ENCODE assay signal across 8 cellular contexts in the genomic region with DNA sequence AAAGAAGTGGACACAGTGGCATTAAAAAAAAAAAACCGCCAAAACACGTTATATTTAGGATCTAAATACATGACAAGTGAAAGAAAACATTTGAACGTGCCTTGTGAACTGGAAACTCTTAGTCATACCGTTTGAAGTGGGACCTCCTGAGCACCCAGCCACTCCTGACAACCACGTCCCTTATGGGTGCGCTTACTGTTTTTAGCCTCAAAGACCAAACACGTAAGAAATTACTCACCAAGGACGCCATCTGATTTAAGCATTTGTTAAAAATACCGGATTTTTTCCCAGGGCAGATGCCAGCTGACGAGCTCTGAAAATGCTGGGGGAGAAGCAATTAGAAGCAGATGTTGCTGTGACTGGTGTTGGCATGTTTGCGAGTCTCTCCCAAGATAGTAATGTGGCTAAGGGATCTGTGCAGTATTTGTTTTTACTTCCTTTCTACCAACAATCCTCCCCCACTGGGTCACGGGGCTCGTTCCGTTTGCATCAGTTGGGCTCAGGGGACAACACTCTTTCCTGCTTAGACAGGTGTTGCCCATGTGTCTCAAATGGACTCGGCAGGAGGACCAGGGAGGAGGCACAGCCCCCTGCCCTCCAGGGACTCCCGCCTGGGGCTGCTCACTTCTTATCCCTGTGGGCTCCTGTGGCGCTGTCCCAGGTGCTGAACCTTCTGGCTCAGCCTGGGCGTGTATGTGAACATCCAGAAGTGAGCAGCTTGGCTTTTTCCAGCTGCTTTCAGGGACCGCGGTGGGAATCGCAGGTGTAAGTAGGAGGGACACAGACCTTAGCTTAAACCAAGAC.
DNase-seq lines count a peak whose midpoint lies in the region; ATAC-seq and TF ChIP-seq lines count a peak whose summit lies in the region.

No MANE protein-coding gene starts in this region.

- H3K36me3 Mint-ChIP-seq in activated CD8-positive, alpha-beta T cell treated with anti-CD3 and anti-CD28 coated beads for 36 hours (ENCODE audit: low read depth), result peaks cover 8% of the 10 kb centered on the region

- DNase-seq in NK-92 treated with Interleukin-12 subunit alpha and Interleukin-12 subunit beta, amount 100 ng/mL, for 24 hours (lab: John Stamatoyannopoulos, UW), result peak; percentile 8
- DNase-seq in NK-92 (lab: John Stamatoyannopoulos, UW; ENCODE audit: unreplicated experiment), result no peak
- peak; percentile 96 for DNase-seq in NCI-H345 treated with DMSO at 0.1 percent for 48 hours (lab: John Stamatoyannopoulos, UW; ENCODE audit: unreplicated experiment)
- peak; percentile 82 for DNase-seq in activated CD8-positive, alpha-beta T cell treated with anti-CD3 and anti-CD28 coated beads for 36 hours
- peak; percentile 64 for DNase-seq in epidermal melanocyte (ENCODE audit: insufficient read length, low spot score)
- DNase-seq in occipital lobe (lab: John Stamatoyannopoulos, UW), result peak; percentile 52

- H3K9me3 Mint-ChIP-seq in activated CD8-positive, alpha-beta T cell treated with anti-CD3 and anti-CD28 coated beads for 36 hours, result no peaks in the 10 kb centered on the region

- H3K27me3 Mint-ChIP-seq in activated CD8-positive, alpha-beta T cell treated with anti-CD3 and anti-CD28 coated beads for 36 hours, result no peaks in the 10 kb centered on the region

- POLR2A ChIA-PET in activated CD8-positive, alpha-beta T cell treated with anti-CD3 and anti-CD28 coated beads for 36 hours (lab: Charles Lee), result no interaction called here

- CTCF ChIA-PET in activated CD8-positive, alpha-beta T cell treated with anti-CD3 and anti-CD28 coated beads for 36 hours (lab: Charles Lee), result no interaction called here

- ATAC-seq in HG02970 (IDR thresholded peaks at IDR 0.05; ENCODE audit: low FRiP score, unreplicated experiment), result peak; percentile 55
- peak; percentile 76 for ATAC-seq in activated CD8-positive, alpha-beta T cell treated with anti-CD3 and anti-CD28 coated beads for 36 hours
- ATAC-seq in GM21526 (IDR thresholded peaks at IDR 0.05; ENCODE audit: low FRiP score, unreplicated experiment), result no peak

- intact Hi-C loops in activated CD8-positive, alpha-beta T cell treated with anti-CD3 and anti-CD28 coated beads for 36 hours (cut with micrococcal nuclease), result no loop called here

- H3K27ac Mint-ChIP-seq in activated CD8-positive, alpha-beta T cell treated with anti-CD3 and anti-CD28 coated beads for 36 hours, result no peak overlapping the region

- peaks cover 20% of the 10 kb centered on the region for H3K4me1 Mint-ChIP-seq in activated CD8-positive, alpha-beta T cell treated with anti-CD3 and anti-CD28 coated beads for 36 hours (ENCODE audit: low read depth)

- no peak for TF ChIP-seq CTCF in activated CD8-positive, alpha-beta T cell treated with anti-CD3 and anti-CD28 coated beads for 36 hours (IDR thresholded peaks at IDR 0.05)

- no peak overlapping the region for H3K4me3 Mint-ChIP-seq in activated CD8-positive, alpha-beta T cell treated with anti-CD3 and anti-CD28 coated beads for 36 hours
